In the genomic region with DNA sequence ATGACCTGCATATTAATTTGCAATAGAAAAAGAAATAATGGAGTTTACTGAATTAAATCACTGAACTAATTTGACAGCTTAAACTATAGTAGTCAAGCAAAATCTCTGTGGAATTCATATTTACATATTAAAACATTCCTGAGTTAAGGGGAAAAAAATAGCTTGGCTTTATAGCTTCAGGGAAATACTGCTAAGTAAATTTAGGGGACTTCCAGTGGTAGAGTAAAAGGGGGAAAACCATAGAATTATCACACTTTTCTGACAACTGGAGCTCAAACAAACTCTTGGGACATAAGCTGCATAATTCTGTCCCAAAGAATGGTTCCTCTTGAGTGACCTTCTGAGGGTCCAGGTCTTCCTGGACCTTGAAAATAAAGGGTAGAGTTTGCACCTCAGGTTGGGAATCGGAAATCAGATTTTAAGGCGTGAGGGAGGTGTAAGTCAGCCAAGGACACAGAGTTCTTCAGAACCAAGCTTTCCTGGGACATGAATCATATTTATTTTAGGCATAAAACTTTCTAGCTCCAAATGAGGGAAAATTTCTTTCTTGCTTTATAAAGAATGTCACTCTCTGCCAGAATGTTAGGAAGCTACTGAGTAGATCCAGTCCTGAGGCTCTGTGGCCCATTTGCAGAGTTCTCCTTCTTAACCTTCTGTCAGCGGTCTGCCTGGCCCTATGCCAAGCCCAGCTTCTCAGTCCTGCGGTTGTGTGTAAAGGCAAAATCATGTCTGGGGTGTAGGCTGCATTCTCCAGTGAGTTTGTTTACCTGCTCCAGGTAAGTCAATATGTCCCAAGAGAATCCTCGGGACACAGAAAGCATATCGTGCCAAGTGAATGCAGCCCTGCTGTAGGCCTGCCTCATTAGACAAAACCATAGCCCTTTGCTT, we compare ENCODE assay signal across 10 cellular contexts. TPM values are rescaled to one million over a fixed set of nuclear protein-coding genes. Genes with fewer than 3 reads are reported as not detected.
DNase-seq lines count a peak whose midpoint lies in the region; ATAC-seq, FAIRE-seq and TF ChIP-seq lines count a peak whose summit lies in the region.
"Had no signal": no experiment of that assay in that cellular context is flagged by ENCODE, and none has a peak within 500 bp of the region (broad histone marks: within the 10 kb centered on the region; RNA-seq: fewer than 3 reads in every experiment).

No MANE protein-coding gene starts in this region.

- in situ Hi-C loops in K562 (cut with MboI), result no loop called here
- in situ Hi-C loops in ACHN (cut with HindIII; ENCODE audit: low pct_ligation_motif_present, low pct_unique_long_range_greater_than_20kb, low sequenced_read_pairs), result no loop called here

- TF ChIP-seq CTCF in K562 (IDR thresholded peaks at IDR 0.05 in 2 of 3, conservative IDR thresholded peaks at IDR 0.05 in 1 of 3; ENCODE audit: insufficient read depth in 2 of 3, low read depth in 1 of 3, low read length in 3 of 3), result no peak

- POLR2A ChIA-PET in K562 (lab: Yijun Ruan, JAX), result interaction anchor here (0.6 to 0.9 kb wide), 2 partner anchors 9 to 1020 kb away, joined by 3 to 4 read pairs; no protein-coding TSS in a partner anchor

- CTCF ChIA-PET in K562 (lab: Yijun Ruan, JAX; ENCODE audit: low intra/inter-chr PET ratio), result no interaction called here

- no peak overlapping the region for H3K9ac ChIP-seq in K562 (ENCODE audit: insufficient read depth in 1 of 2, low read depth in 2 of 2, low read length in 2 of 2)

- WGBS in K562 (ENCODE audit: insufficient coverage, low coverage, missing lambda C conversion rate), result 8% methylated on average over 6 of the region's 6 CpGs

- no peaks in the 10 kb centered on the region for H3K36me3 ChIP-seq in K562 (ENCODE audit: control insufficient read depth, insufficient read depth, low read length)
- H3K36me3 ChIP-seq: SJSA1 had no signal

- DNase-seq in NCI-H2081 (lab: John Stamatoyannopoulos, UW) (peak; percentile 13 to 19), NCI-H2081 treated with DMSO at 0.1 percent for 48 hours (lab: John Stamatoyannopoulos, UW) (no peak), K562 (ENCODE audit: extremely low read depth in 1 of 4, low spot score in 3 of 4) (peak in 1 of 4 experiments; percentile 37), left lobe of liver (ENCODE audit: low spot score) (peak; percentile 53), ureter (ENCODE audit: low spot score) (peak; percentile 70), ACHN (no peak)
- no peak for DNase-seq in stimulated activated CD4-positive, alpha-beta T cell treated with anti-CD3 and anti-CD28 coated beads, Interleukin-12 subunit alpha, Interleukin-12 subunit beta, amount 100 ng/mL, for 4 hours
- DNase-seq: GOT3 had no signal

- H3K4me3 ChIP-seq in K562, result no peak overlapping the region
- H3K4me3 ChIP-seq: SJSA1 had no signal

- H3K79me2 ChIP-seq in K562 (ENCODE audit: control insufficient read depth, insufficient read depth, low read length), result no peaks in the 10 kb centered on the region

- peaks cover 0 to 4% of the 10 kb centered on the region in 2 experiments for H3K27me3 ChIP-seq in K562 (ENCODE audit: control insufficient read depth in 2 of 2, insufficient read depth in 2 of 2, low read length in 2 of 2)

- H3K9me1 ChIP-seq in K562 (ENCODE audit: control insufficient read depth, insufficient read depth, low read length), result no peaks in the 10 kb centered on the region

- TF ChIP-seq RAD21 in K562 (CRISPR knock-in tag; conservative IDR thresholded peaks at IDR 0.05 in 1 of 2, IDR thresholded peaks at IDR 0.05 in 1 of 2), result no peak

- H3K4me1 ChIP-seq in K562 (replicated peaks in 1 of 2; ENCODE audit: control insufficient read depth in 2 of 2, insufficient read depth in 2 of 2, low read length in 2 of 2), result no peaks in the 10 kb centered on the region
- H3K4me1 ChIP-seq: SJSA1 had no signal

- H3K4me2 ChIP-seq in K562 (ENCODE audit: insufficient read depth, low read length), result no peak overlapping the region

- no peak for FAIRE-seq in K562 (lab: Jason Lieb, UNC)

- no TSS peak for BruUV-seq in K562 (replicated peaks; lab: Mats Ljungman, UMichigan)

- no peak for TF ChIP-seq EP300 in K562 (IDR thresholded peaks at IDR 0.05; ENCODE audit: low read length)

- intact Hi-C loops in K562 (cut with micrococcal nuclease), result loop anchor here (5.0 kb wide), 1 partner anchor 53 kb away; a partner anchor contains a TSS

- H3K9me3 ChIP-seq in K562 (replicated peaks; ENCODE audit: control insufficient read depth, insufficient read depth, low read depth, low read length), result no peaks in the 10 kb centered on the region
- H3K9me3 ChIP-seq: SJSA1 had no signal

- no peak overlapping the region for H3K27ac ChIP-seq in K562 (ENCODE audit: extremely low read depth, low read depth, low read length)
- H3K27ac ChIP-seq: SJSA1 had no signal

- H2AFZ ChIP-seq in K562 (ENCODE audit: low read depth, low read length), result no peak overlapping the region

- ATAC-seq in K562 (no peak; the same call in 2 of the 3 replicates), left lobe of liver (peak; percentile 36), GM18907 (IDR thresholded peaks at IDR 0.05; ENCODE audit: unreplicated experiment) (no peak)

- TF ChIP-seq POLR2A in K562 (conservative IDR thresholded peaks at IDR 0.05), result no peak

- H4K20me1 ChIP-seq in K562 (replicated peaks; ENCODE audit: control insufficient read depth, insufficient read depth, low read length), result no peaks in the 10 kb centered on the region

TF ChIP-seq in K562, 482 proteins besides CTCF, POLR2A, EP300 and RAD21:
- no peak for TF ChIP-seq MTA1 (IDR thresholded peaks at IDR 0.05; ENCODE audit: borderline replicate concordance)
- peak; percentile 88 for TF ChIP-seq NFIC (IDR thresholded peaks at IDR 0.05)

RNA-seq across cellular contexts. Expression of a gene that starts 28.9 kb away (rescaled TPM):
- total RNA-seq in K562 (2011; cell fraction: chromatin; rRNA removed; ENCODE audit: low replicate concordance), result 61.5 and 108 TPM in 2 replicates
- total RNA-seq in K562 (2011; cell fraction: nucleolus; rRNA removed), result 59.0 and 66.8 TPM in 2 replicates
- 81.6 and 117 TPM in 2 replicates for total RNA-seq in K562 (2011; cell fraction: nucleoplasm; rRNA removed)
- total RNA-seq in K562 (2014; rRNA removed) (49.8 and 63.9 TPM in 2 replicates), K562 (2014; rRNA removed; fragmentation: Illumina TruSeq; extraction: Trizol) (103 and 111 TPM in 2 replicates), K562 (2015; rRNA removed; fragmentation: Illumina TruSeq; extraction: Trizol) (96.4 and 98.5 TPM in 2 replicates), K562 (2021) (150 and 158 TPM in 2 replicates), left lobe of liver (56.4 TPM), ureter (238 TPM)
- polyA plus RNA-seq in K562 (2011; rRNA removed) (131 and 145 TPM in 2 replicates), K562 (2014; fragmentation: Illumina TruSeq; extraction: Trizol) (155 and 159 TPM in 2 replicates), K562 (2014; fragmentation: Nextera tagmentation; extraction: Ambion mirVana) (10 to 100 TPM; 43.3 to 60.2 TPM), K562 (2014; rRNA removed) (56.9 and 59.3 TPM in 2 replicates)
- 69.6 and 115 TPM in 2 replicates for polyA plus RNA-seq in K562 (2011; cell fraction: cytosol; rRNA removed)
- 40.9 and 50.4 TPM in 2 replicates for polyA plus RNA-seq in K562 (2011; cell fraction: nucleus; rRNA removed)
- 173 and 178 TPM in 2 replicates for polyA plus RNA-seq in K562 (2012)
- polyA minus RNA-seq in K562 (2011; rRNA and poly(A)+ RNA removed), result 398 and 462 TPM in 2 replicates
- 192 and 200 TPM in 2 replicates for polyA minus RNA-seq in K562 (2011; cell fraction: cytosol; rRNA and poly(A)+ RNA removed)
- 31.0 and 74.8 TPM in 2 replicates for polyA minus RNA-seq in K562 (2011; cell fraction: nucleus; rRNA and poly(A)+ RNA removed)

RNA-seq across cellular contexts. Expression of a gene that starts 52.4 kb away (rescaled TPM):
- total RNA-seq in K562 (2011; cell fraction: chromatin; rRNA removed; ENCODE audit: low replicate concordance), result 8.9 and 21.5 TPM in 2 replicates
- total RNA-seq in K562 (2011; cell fraction: nucleolus; rRNA removed), result 6.2 and 6.3 TPM in 2 replicates
- 9.2 and 12.8 TPM in 2 replicates for total RNA-seq in K562 (2011; cell fraction: nucleoplasm; rRNA removed)
- total RNA-seq in K562 (2014; rRNA removed) (1.00 and 1.0 TPM in 2 replicates), K562 (2014; rRNA removed; fragmentation: Illumina TruSeq; extraction: Trizol) (2.9 and 3.6 TPM in 2 replicates), K562 (2015; rRNA removed; fragmentation: Illumina TruSeq; extraction: Trizol) (1.1 and 1.6 TPM in 2 replicates), K562 (2021) (3.9 and 5.8 TPM in 2 replicates), left lobe of liver (5.3 TPM), ureter (60.9 TPM)
- polyA plus RNA-seq in K562 (2011; rRNA removed) (6.6 and 7.8 TPM in 2 replicates), K562 (2014; fragmentation: Illumina TruSeq; extraction: Trizol) (4.2 and 4.4 TPM in 2 replicates), K562 (2014; fragmentation: Nextera tagmentation; extraction: Ambion mirVana) (1 to 10 TPM in 1 of 2 experiments, under 1 TPM in 1; 0.49 to 1.5 TPM), K562 (2014; rRNA removed) (1.3 and 3.9 TPM in 2 replicates)
- 0.48 and 3.1 TPM in 2 replicates for polyA plus RNA-seq in K562 (2011; cell fraction: cytosol; rRNA removed)
- polyA plus RNA-seq in K562 (2011; cell fraction: nucleus; rRNA removed), result 5.6 and 16.1 TPM in 2 replicates
- polyA plus RNA-seq in K562 (2012), result 3.6 and 10.5 TPM in 2 replicates
- 3.4 and 5.7 TPM in 2 replicates for polyA minus RNA-seq in K562 (2011; rRNA and poly(A)+ RNA removed)
- 1.2 and 1.6 TPM in 2 replicates for polyA minus RNA-seq in K562 (2011; cell fraction: cytosol; rRNA and poly(A)+ RNA removed)
- polyA minus RNA-seq in K562 (2011; cell fraction: nucleus; rRNA and poly(A)+ RNA removed), result 3.0 and 10.6 TPM in 2 replicates

Comparison
In these comparisons a context has a peak if more than half of its experiments do, and no peak if none do; other contexts are left out.
1. DNase-seq: peak in NCI-H2081 (2 of 2), left lobe of liver (single experiment) and ureter (single experiment); none in NCI-H2081 treated with DMSO at 0.1 percent for 48 hours (single experiment), stimulated activated CD4-positive, alpha-beta T cell treated with anti-CD3 and anti-CD28 coated beads, Interleukin-12 subunit alpha, Interleukin-12 subunit beta, amount 100 ng/mL, for 4 hours (single experiment) and ACHN (single experiment).